2 cellular contexts compared by ENCODE assay signal in the genomic region with DNA sequence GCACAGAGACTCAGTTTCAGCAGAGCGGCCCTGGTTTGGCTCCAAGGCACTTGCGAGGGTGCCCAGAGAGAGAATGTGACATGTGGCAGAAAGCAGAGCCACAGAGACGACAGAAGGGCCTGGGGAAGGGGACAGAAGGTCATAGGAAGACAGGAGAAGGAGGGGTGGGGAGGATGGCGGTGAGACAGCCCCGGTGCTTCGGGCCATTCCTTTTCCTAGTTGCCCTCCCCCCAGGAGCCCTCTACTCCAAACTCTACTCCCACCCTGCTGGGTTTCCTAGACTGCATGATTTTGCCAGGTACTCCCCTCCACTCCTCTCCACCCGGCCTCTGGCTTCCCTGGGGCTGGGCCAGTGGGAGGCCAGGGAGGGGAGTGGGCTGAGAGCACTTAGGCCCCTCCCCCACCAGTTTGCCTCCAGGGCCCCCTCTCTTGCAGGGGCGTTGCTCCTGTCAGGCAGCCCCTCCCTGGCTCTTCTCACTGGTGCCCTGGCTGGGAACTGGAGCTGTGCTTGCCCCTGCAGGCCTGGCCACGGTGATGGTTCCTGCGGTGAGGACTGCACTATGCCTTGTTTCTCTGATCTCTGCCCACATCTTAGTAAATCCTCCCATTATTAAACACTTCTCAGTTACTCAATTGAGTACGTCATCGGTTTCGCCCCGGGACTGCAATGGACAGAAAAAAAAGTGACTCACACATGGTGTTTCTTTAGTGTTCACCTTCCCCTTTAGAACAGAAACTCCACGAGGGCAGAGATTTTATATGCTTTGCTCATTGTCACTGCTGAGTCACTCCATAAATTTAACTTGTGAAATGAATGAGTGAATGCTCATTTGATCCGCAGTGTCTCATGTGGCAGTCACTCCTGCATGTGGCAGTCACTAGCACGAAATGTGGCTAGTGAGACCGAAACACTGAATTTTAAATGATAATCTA.
TF ChIP-seq lines count a peak whose summit lies in the region.

No MANE protein-coding gene starts in this region.

TF ChIP-seq in HEK293, 187 proteins besides CTCF, POLR2A, EP300 and RAD21 (continued from another document):
- TF ChIP-seq ZNF639 (tag by site-specific recombination; IDR thresholded peaks at IDR 0.05) (no peak), PRDM6 (tag by site-specific recombination; IDR thresholded peaks at IDR 0.05) (no peak), KLF1 (tag by site-specific recombination; IDR thresholded peaks at IDR 0.05) (peak; percentile 50), TRIM28 (IDR thresholded peaks at IDR 0.05; ENCODE audit: borderline replicate concordance, low read length) (peak; percentile 91), EGR2 (tag by site-specific recombination; IDR thresholded peaks at IDR 0.05; ENCODE audit: low read depth) (peak; percentile 39; the same call in 1 of the 2 replicates), FEZF1 (tag by site-specific recombination; IDR thresholded peaks at IDR 0.05) (peak; percentile 54), ZNF366 (tag by site-specific recombination; conservative IDR thresholded peaks at IDR 0.05) (no peak), ZNF837 (tag by site-specific recombination; IDR thresholded peaks at IDR 0.05) (no peak), ZNF391 (tag by site-specific recombination; IDR thresholded peaks at IDR 0.05; ENCODE audit: borderline replicate concordance, low read depth) (no peak), ZNF341 (tag by site-specific recombination; IDR thresholded peaks at IDR 0.05; ENCODE audit: low read depth) (peak; percentile 78), ZIC2 (tag by site-specific recombination; IDR thresholded peaks at IDR 0.05) (peak; percentile 85), ZNF654 (tag by site-specific recombination; IDR thresholded peaks at IDR 0.05; ENCODE audit: low read depth) (no peak), ZFHX2 (tag by site-specific recombination; conservative IDR thresholded peaks at IDR 0.05) (peak; percentile 53; the same call in 1 of the 2 replicates)
- TF ChIP-seq, protein P1, sequence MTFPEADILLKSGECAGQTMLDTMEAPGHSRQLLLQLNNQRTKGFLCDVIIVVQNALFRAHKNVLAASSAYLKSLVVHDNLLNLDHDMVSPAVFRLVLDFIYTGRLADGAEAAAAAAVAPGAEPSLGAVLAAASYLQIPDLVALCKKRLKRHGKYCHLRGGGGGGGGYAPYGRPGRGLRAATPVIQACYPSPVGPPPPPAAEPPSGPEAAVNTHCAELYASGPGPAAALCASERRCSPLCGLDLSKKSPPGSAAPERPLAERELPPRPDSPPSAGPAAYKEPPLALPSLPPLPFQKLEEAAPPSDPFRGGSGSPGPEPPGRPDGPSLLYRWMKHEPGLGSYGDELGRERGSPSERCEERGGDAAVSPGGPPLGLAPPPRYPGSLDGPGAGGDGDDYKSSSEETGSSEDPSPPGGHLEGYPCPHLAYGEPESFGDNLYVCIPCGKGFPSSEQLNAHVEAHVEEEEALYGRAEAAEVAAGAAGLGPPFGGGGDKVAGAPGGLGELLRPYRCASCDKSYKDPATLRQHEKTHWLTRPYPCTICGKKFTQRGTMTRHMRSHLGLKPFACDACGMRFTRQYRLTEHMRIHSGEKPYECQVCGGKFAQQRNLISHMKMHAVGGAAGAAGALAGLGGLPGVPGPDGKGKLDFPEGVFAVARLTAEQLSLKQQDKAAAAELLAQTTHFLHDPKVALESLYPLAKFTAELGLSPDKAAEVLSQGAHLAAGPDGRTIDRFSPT (tag by site-specific recombination; IDR thresholded peaks at IDR 0.05) = 0 out of 2 replicates have a peak, but pooled peaks have one; percentile 31

TF ChIP-seq in H1, 55 proteins besides CTCF, POLR2A, EP300 and RAD21 (continued from another document):
- TF ChIP-seq SP2 (IDR thresholded peaks at IDR 0.05; ENCODE audit: low read length) (no peak), HDAC2 (IDR thresholded peaks at IDR 0.05; ENCODE audit: borderline replicate concordance in 1 of 2, low read depth in 2 of 2, low read length in 2 of 2) (0 out of 4 replicates have a peak, but pooled peaks of 1 of the 2 experiments have one; percentile 8), E2F6 (IDR thresholded peaks at IDR 0.05) (0 out of 2 replicates have a peak, but pooled peaks have one; percentile 15), KDM4A (IDR thresholded peaks at IDR 0.05; ENCODE audit: low read depth, low read length, severe bottlenecking) (peak; percentile 20), KDM1A (IDR thresholded peaks at IDR 0.05; ENCODE audit: borderline replicate concordance, low read length) (peak; percentile 58; the same call in 1 of the 2 replicates)
- TF ChIP-seq, protein P2, sequence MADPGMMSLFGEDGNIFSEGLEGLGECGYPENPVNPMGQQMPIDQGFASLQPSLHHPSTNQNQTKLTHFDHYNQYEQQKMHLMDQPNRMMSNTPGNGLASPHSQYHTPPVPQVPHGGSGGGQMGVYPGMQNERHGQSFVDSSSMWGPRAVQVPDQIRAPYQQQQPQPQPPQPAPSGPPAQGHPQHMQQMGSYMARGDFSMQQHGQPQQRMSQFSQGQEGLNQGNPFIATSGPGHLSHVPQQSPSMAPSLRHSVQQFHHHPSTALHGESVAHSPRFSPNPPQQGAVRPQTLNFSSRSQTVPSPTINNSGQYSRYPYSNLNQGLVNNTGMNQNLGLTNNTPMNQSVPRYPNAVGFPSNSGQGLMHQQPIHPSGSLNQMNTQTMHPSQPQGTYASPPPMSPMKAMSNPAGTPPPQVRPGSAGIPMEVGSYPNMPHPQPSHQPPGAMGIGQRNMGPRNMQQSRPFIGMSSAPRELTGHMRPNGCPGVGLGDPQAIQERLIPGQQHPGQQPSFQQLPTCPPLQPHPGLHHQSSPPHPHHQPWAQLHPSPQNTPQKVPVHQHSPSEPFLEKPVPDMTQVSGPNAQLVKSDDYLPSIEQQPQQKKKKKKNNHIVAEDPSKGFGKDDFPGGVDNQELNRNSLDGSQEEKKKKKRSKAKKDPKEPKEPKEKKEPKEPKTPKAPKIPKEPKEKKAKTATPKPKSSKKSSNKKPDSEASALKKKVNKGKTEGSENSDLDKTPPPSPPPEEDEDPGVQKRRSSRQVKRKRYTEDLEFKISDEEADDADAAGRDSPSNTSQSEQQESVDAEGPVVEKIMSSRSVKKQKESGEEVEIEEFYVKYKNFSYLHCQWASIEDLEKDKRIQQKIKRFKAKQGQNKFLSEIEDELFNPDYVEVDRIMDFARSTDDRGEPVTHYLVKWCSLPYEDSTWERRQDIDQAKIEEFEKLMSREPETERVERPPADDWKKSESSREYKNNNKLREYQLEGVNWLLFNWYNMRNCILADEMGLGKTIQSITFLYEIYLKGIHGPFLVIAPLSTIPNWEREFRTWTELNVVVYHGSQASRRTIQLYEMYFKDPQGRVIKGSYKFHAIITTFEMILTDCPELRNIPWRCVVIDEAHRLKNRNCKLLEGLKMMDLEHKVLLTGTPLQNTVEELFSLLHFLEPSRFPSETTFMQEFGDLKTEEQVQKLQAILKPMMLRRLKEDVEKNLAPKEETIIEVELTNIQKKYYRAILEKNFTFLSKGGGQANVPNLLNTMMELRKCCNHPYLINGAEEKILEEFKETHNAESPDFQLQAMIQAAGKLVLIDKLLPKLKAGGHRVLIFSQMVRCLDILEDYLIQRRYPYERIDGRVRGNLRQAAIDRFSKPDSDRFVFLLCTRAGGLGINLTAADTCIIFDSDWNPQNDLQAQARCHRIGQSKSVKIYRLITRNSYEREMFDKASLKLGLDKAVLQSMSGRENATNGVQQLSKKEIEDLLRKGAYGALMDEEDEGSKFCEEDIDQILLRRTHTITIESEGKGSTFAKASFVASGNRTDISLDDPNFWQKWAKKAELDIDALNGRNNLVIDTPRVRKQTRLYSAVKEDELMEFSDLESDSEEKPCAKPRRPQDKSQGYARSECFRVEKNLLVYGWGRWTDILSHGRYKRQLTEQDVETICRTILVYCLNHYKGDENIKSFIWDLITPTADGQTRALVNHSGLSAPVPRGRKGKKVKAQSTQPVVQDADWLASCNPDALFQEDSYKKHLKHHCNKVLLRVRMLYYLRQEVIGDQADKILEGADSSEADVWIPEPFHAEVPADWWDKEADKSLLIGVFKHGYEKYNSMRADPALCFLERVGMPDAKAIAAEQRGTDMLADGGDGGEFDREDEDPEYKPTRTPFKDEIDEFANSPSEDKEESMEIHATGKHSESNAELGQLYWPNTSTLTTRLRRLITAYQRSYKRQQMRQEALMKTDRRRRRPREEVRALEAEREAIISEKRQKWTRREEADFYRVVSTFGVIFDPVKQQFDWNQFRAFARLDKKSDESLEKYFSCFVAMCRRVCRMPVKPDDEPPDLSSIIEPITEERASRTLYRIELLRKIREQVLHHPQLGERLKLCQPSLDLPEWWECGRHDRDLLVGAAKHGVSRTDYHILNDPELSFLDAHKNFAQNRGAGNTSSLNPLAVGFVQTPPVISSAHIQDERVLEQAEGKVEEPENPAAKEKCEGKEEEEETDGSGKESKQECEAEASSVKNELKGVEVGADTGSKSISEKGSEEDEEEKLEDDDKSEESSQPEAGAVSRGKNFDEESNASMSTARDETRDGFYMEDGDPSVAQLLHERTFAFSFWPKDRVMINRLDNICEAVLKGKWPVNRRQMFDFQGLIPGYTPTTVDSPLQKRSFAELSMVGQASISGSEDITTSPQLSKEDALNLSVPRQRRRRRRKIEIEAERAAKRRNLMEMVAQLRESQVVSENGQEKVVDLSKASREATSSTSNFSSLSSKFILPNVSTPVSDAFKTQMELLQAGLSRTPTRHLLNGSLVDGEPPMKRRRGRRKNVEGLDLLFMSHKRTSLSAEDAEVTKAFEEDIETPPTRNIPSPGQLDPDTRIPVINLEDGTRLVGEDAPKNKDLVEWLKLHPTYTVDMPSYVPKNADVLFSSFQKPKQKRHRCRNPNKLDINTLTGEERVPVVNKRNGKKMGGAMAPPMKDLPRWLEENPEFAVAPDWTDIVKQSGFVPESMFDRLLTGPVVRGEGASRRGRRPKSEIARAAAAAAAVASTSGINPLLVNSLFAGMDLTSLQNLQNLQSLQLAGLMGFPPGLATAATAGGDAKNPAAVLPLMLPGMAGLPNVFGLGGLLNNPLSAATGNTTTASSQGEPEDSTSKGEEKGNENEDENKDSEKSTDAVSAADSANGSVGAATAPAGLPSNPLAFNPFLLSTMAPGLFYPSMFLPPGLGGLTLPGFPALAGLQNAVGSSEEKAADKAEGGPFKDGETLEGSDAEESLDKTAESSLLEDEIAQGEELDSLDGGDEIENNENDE (IDR thresholded peaks at IDR 0.05; ENCODE audit: insufficient replicate concordance, low read length) = no peak
- TF ChIP-seq, protein P3, sequence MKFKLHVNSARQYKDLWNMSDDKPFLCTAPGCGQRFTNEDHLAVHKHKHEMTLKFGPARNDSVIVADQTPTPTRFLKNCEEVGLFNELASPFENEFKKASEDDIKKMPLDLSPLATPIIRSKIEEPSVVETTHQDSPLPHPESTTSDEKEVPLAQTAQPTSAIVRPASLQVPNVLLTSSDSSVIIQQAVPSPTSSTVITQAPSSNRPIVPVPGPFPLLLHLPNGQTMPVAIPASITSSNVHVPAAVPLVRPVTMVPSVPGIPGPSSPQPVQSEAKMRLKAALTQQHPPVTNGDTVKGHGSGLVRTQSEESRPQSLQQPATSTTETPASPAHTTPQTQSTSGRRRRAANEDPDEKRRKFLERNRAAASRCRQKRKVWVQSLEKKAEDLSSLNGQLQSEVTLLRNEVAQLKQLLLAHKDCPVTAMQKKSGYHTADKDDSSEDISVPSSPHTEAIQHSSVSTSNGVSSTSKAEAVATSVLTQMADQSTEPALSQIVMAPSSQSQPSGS (IDR thresholded peaks at IDR 0.05; ENCODE audit: low read length) = no peak
